9 cellular contexts compared by ENCODE assay signal in the genomic region with DNA sequence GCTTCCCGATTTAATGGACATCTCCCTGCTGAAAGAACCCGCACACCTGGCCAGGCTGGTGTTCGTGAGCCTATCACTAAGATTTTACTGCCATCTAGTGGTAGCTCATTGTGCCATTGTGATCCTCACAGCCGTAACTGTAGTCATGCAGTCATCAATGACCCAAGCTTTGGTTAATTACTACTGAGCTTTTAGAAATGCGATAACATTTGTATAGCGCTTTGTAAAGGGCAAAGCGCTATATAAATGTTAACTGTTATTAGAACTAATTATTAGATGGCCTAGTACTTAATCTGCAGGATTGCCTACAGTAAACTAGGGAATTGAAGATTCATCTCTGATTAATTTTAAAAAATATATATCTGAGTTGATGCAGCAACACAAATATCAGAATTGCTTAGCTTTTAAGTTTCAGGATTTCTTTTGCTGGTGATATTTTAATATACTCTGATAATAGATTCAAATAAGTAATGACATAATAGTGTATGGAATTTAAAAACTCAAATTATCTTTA.
DNase-seq lines count a peak whose midpoint lies in the region; ATAC-seq and TF ChIP-seq lines count a peak whose summit lies in the region.
"Had no signal": no experiment of that assay in that cellular context is flagged by ENCODE, and none has a peak within 500 bp of the region (broad histone marks: within the 10 kb centered on the region; RNA-seq: fewer than 3 reads in every experiment).

No MANE protein-coding gene starts in this region.

- peak; percentile 63 for TF ChIP-seq CTCF in coronary artery (IDR thresholded peaks at IDR 0.05)
- peak; percentile 88 for TF ChIP-seq CTCF in lower lobe of right lung (IDR thresholded peaks at IDR 0.05)

- H3K4me1 Mint-ChIP-seq in activated CD4-positive, alpha-beta T cell treated with anti-CD3 and anti-CD28 coated beads for 36 hours: peaks cover 3% of the 10 kb centered on the region

- DNase-seq in CD1c-positive myeloid dendritic cell (ENCODE audit: extremely low spot score) (peak; percentile 72), NCI-H2227 (lab: John Stamatoyannopoulos, UW; ENCODE audit: unreplicated experiment) (peak; percentile 88), coronary artery (ENCODE audit: low spot score) (no peak), lower lobe of right lung (peak; percentile 63)
- peak; percentile 68 for DNase-seq in activated CD4-positive, alpha-beta T cell treated with anti-CD3 and anti-CD28 coated beads for 36 hours
- DNase-seq in stimulated activated CD8-positive, alpha-beta memory T cell treated with anti-CD3 and anti-CD28 coated beads, Interleukin-2, amount 100 ng/mL, for 1 hour (ENCODE audit: low read depth in 2 of 2): peak; percentile 0 to 20

- POLR2A ChIA-PET in activated CD4-positive, alpha-beta T cell treated with anti-CD3 and anti-CD28 coated beads for 36 hours (lab: Charles Lee): no interaction called here

- peaks cover 8% of the 10 kb centered on the region for H3K36me3 Mint-ChIP-seq in activated CD4-positive, alpha-beta T cell treated with anti-CD3 and anti-CD28 coated beads for 36 hours (ENCODE audit: low read depth)

- H3K27me3 ChIP-seq in lower lobe of right lung (ENCODE audit: low read depth): no peaks in the 10 kb centered on the region

- no peaks in the 10 kb centered on the region for H3K9me3 ChIP-seq in lower lobe of right lung

- H3K9me3 Mint-ChIP-seq in activated CD4-positive, alpha-beta T cell treated with anti-CD3 and anti-CD28 coated beads for 36 hours (ENCODE audit: low read depth): no peaks in the 10 kb centered on the region
- H3K9me3 Mint-ChIP-seq: IgD-negative memory B cell had no signal

- no peaks in the 10 kb centered on the region for H3K4me1 ChIP-seq in lower lobe of right lung

- no peak overlapping the region for H3K4me3 Mint-ChIP-seq in activated CD4-positive, alpha-beta T cell treated with anti-CD3 and anti-CD28 coated beads for 36 hours
- H3K4me3 Mint-ChIP-seq: IgD-negative memory B cell had no signal

- no peak overlapping the region for H3K27ac ChIP-seq in coronary artery
- no peak overlapping the region for H3K27ac ChIP-seq in lower lobe of right lung

- H3K27me3 Mint-ChIP-seq in activated CD4-positive, alpha-beta T cell treated with anti-CD3 and anti-CD28 coated beads for 36 hours: no peaks in the 10 kb centered on the region
- H3K27me3 Mint-ChIP-seq: IgD-negative memory B cell had no signal

- CTCF ChIA-PET in activated CD4-positive, alpha-beta T cell treated with anti-CD3 and anti-CD28 coated beads for 36 hours (lab: Charles Lee): interaction anchor here (0.6 to 5.7 kb wide), 37 partner anchors 10 to 1019 kb away, joined by 3 to 74 read pairs (median 4); partner anchors contain the start of genes FOCAD and MLLT3

- H3K4me3 ChIP-seq in coronary artery (no peak overlapping the region), lower lobe of right lung (no peak overlapping the region)

- peak; percentile 90 for ATAC-seq in GM19324 (IDR thresholded peaks at IDR 0.05; ENCODE audit: low FRiP score, unreplicated experiment)
- ATAC-seq in HG03342 (IDR thresholded peaks at IDR 0.05; ENCODE audit: unreplicated experiment): peak; percentile 99
- peak; percentile 98 for ATAC-seq in activated CD4-positive, alpha-beta T cell treated with anti-CD3 and anti-CD28 coated beads for 36 hours
- peak; percentile 92 to 93 for ATAC-seq in lower lobe of right lung

- peaks cover 7% of the 10 kb centered on the region for H3K36me3 ChIP-seq in lower lobe of right lung

- intact Hi-C loops in activated CD4-positive, alpha-beta T cell treated with anti-CD3 and anti-CD28 coated beads for 36 hours (cut with DNase I, micrococcal nuclease): loop anchor here (1.0 to 5.0 kb wide), 7 partner anchors 54 to 1449 kb away; no protein-coding TSS in a partner anchor
- intact Hi-C loops in lower lobe of right lung (cut with DNase I): loop anchor here (10.0 kb wide), 1 partner anchor 586 kb away; no protein-coding TSS in a partner anchor

- no peak overlapping the region for H3K27ac Mint-ChIP-seq in activated CD4-positive, alpha-beta T cell treated with anti-CD3 and anti-CD28 coated beads for 36 hours
- H3K27ac Mint-ChIP-seq: IgD-negative memory B cell had no signal
